ENCODE assay signal across 15 cellular contexts in the genomic region with DNA sequence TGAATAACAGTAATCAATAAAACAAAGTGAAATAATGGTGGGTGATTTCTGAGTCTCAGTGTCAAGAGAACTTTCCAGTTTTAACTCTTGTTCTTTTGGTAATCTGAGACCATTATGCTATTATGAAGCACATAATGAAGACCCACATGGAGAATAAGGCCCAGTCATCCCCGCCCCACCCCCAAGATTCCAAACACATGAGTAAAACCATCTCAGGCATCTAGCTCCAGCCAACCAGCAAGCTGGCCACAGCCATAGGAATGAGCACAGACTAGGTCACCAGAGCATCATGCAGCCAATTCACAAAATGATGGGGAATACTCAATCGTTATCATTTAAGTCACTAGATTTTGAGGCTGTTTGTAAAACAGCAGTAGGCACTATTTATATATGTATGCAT.
DNase-seq lines count a peak whose midpoint lies in the region; ATAC-seq, FAIRE-seq and TF ChIP-seq lines count a peak whose summit lies in the region.
"Had no signal": no experiment of that assay in that cellular context is flagged by ENCODE, and none has a peak within 500 bp of the region (broad histone marks: within the 10 kb centered on the region; RNA-seq: fewer than 3 reads in every experiment).

No MANE protein-coding gene starts in this region.

- H3K9me3 ChIP-seq in WERI-Rb-1 (ENCODE audit: severe bottlenecking): no peaks in the 10 kb centered on the region

- no peak overlapping the region for H3K27ac ChIP-seq in WERI-Rb-1

- TF ChIP-seq CTCF in astrocyte of the cerebellum (IDR thresholded peaks at IDR 0.05; ENCODE audit: low read depth, low read length, missing control alignments) (no peak), WERI-Rb-1 (IDR thresholded peaks at IDR 0.05; ENCODE audit: low read depth, low read length) (no peak)

- H3K4me3 ChIP-seq in astrocyte of the cerebellum (ENCODE audit: low read depth, low read length): no peak overlapping the region
- no peak overlapping the region for H3K4me3 ChIP-seq in WERI-Rb-1 (ENCODE audit: low read depth, low read length)

- H3K27me3 ChIP-seq in WERI-Rb-1 (ENCODE audit: insufficient read depth, low read depth, severe bottlenecking): no peaks in the 10 kb centered on the region

- DNase-seq in COLO829 (ENCODE audit: low spot score) (peak; percentile 45), HTR-8/SVneo (ENCODE audit: insufficient read length, low spot score) (peak; percentile 26), astrocyte of the cerebellum (ENCODE audit: low read depth) (peak; percentile 68), kidney glomerular epithelial cell (lab: John Stamatoyannopoulos, UW) (peak; percentile 75), NCI-H345 (lab: John Stamatoyannopoulos, UW) (no peak), epidermal melanocyte (ENCODE audit: insufficient read length, low spot score) (no peak), WERI-Rb-1 (no peak)
- DNase-seq: activated CD4-positive, alpha-beta memory T cell treated with anti-CD3 and anti-CD28 coated beads for 36 hours; activated naive CD4-positive, alpha-beta T cell treated with Interleukin-2 at 50 U/mL for 16 hours; CD8-positive, alpha-beta T cell; Karpas-422; stimulated activated CD4-positive, alpha-beta T cell treated with anti-CD3 and anti-CD28 coated beads, Interleukin-2, amount 100 ng/mL, for 24 hours; T-cell had no signal

- no peaks in the 10 kb centered on the region for H3K36me3 ChIP-seq in WERI-Rb-1

- FAIRE-seq in HTR-8/SVneo (lab: Jason Lieb, UNC): no peak
- FAIRE-seq: keratinocyte had no signal

- no peak for ATAC-seq in HG03565 (IDR thresholded peaks at IDR 0.05; ENCODE audit: unreplicated experiment)
- ATAC-seq: CD8-positive, alpha-beta T cell; T-cell had no signal

- in situ Hi-C loops in astrocyte of the cerebellum (cut with HindIII; ENCODE audit: low sequenced_read_pairs): no loop called here

Comparison
In these comparisons a context has a peak if more than half of its experiments do, and no peak if none do; other contexts are left out.
1. DNase-seq: peak in COLO829 (single experiment), HTR-8/SVneo (single experiment), astrocyte of the cerebellum (single experiment) and kidney glomerular epithelial cell (single experiment); none in NCI-H345 (single experiment), epidermal melanocyte (single experiment) and WERI-Rb-1 (single experiment).